ENCODE assay signal across 13 cellular contexts in the genomic region with DNA sequence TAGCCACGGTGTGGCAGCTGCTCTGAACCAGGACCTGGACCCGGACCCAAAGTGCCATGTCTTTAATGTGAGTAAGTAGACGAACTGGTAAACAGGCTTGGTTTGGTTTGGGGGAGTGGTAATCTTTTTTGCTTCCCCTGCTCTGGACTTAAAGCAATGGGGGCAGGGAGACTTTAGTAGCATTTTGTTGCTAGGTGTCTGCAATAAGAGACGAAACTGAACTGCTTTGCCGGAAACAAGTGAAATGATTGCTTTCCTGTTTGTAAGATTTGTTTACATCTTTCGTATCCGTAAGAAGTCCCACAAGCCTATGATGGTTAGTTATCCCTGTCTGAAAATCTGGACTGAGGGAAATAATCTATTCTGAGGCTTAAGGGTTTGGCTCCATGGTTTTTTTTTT. TPM values are rescaled to one million over a fixed set of nuclear protein-coding genes. Genes with fewer than 3 reads are reported as not detected.
DNase-seq lines count a peak whose midpoint lies in the region; ATAC-seq, FAIRE-seq and TF ChIP-seq lines count a peak whose summit lies in the region.
"Had no signal": no experiment of that assay in that cellular context is flagged by ENCODE, and none has a peak within 500 bp of the region (broad histone marks: within the 10 kb centered on the region; RNA-seq: fewer than 3 reads in every experiment).

No MANE protein-coding gene starts in this region.

- H3K9me3 Mint-ChIP-seq in activated naive CD8-positive, alpha-beta T cell (ENCODE audit: low read depth) = no peaks in the 10 kb centered on the region

- no peaks in the 10 kb centered on the region for H3K27me3 Mint-ChIP-seq in activated naive CD8-positive, alpha-beta T cell

- no peak for TF ChIP-seq CTCF in HepG2 (CRISPR knock-in tag; IDR thresholded peaks at IDR 0.05)
- no peak for TF ChIP-seq CTCF in right lobe of liver (IDR thresholded peaks at IDR 0.05)
- TF ChIP-seq CTCF in left lung (IDR thresholded peaks at IDR 0.05) = no peak
- no peak for TF ChIP-seq CTCF in uterus (IDR thresholded peaks at IDR 0.05)
- no peak for TF ChIP-seq CTCF in prostate gland (IDR thresholded peaks at IDR 0.05)

- intact Hi-C loops in HepG2 (cut with micrococcal nuclease; ENCODE audit: unreplicated experiment) = no loop called here
- intact Hi-C loops in right lobe of liver (cut with DNase I) = no loop called here
- intact Hi-C loops in left lung (cut with DNase I) = loop anchor here in 1 of 2 donors (5.0 kb wide), 1 partner anchor 61 kb away; no protein-coding TSS in a partner anchor
- intact Hi-C loops in uterus (cut with DNase I; ENCODE audit: low total_unique reads) = no loop called here
- intact Hi-C loops in prostate gland (cut with DNase I) = no loop called here

- peaks cover 75% of the 10 kb centered on the region for H3K4me1 Mint-ChIP-seq in activated naive CD8-positive, alpha-beta T cell (ENCODE audit: low read depth)

- peak overlapping the region; percentile 17; the same call in 1 of the 2 replicates for H3K9ac ChIP-seq in HepG2 (ENCODE audit: insufficient read depth, low read depth, low read length)

- FAIRE-seq in HepG2 (lab: Jason Lieb, UNC) = no peak

- peak overlapping the region; percentile 82 for H3K4me2 ChIP-seq in HepG2 (ENCODE audit: low read depth, low read length)

- POLR2A ChIA-PET in HepG2 (lab: Yijun Ruan, JAX) = interaction anchor here (2.9 to 6.5 kb wide), 2 partner anchors 7 to 10 kb away, joined by 10 to 129 read pairs; a partner anchor contains a TSS

- no peak for ATAC-seq in HepG2
- no peak for ATAC-seq in right lobe of liver
- ATAC-seq in left lung = no peak
- ATAC-seq in GM21825 (IDR thresholded peaks at IDR 0.05; ENCODE audit: unreplicated experiment) = no peak

- no peak overlapping the region for H2AFZ ChIP-seq in HepG2 (ENCODE audit: low read length)

- H3K4me3 Mint-ChIP-seq in activated naive CD8-positive, alpha-beta T cell = peak overlapping the region; percentile 100

- H3K9me3 ChIP-seq in HepG2 (ENCODE audit: low read length) = no peaks in the 10 kb centered on the region
- H3K9me3 ChIP-seq in right lobe of liver = no peaks in the 10 kb centered on the region
- H3K9me3 ChIP-seq in left lung = no peaks in the 10 kb centered on the region
- no peaks in the 10 kb centered on the region for H3K9me3 ChIP-seq in uterus
- no peaks in the 10 kb centered on the region for H3K9me3 ChIP-seq in prostate gland
- H3K9me3 ChIP-seq: thoracic aorta had no signal

- H3K36me3 Mint-ChIP-seq in activated naive CD8-positive, alpha-beta T cell = peaks cover 30% of the 10 kb centered on the region

- H3K27me3 ChIP-seq in HepG2 (ENCODE audit: control insufficient read depth in 1 of 2, insufficient read depth in 2 of 2, low read length in 2 of 2) (no peaks in the 10 kb centered on the region; a peak in 1 of 5 replicates), right lobe of liver (no peaks in the 10 kb centered on the region), left lung (no peaks in the 10 kb centered on the region), uterus (no peaks in the 10 kb centered on the region), prostate gland (replicated peaks; ENCODE audit: insufficient read depth) (no peaks in the 10 kb centered on the region)

- H4K20me1 ChIP-seq in HepG2 (ENCODE audit: insufficient read depth, low read length) = peaks cover 60% of the 10 kb centered on the region

- in situ Hi-C loops in HepG2 (cut with HindIII; ENCODE audit: extremely low pct_ligation_motif_present, low pct_unique_long_range_greater_than_20kb) = loop anchor here (10.0 kb wide), 1 partner anchor 63 kb away; no protein-coding TSS in a partner anchor

- CTCF ChIA-PET in HepG2 (lab: Yijun Ruan, JAX; ENCODE audit: low intra/inter-chr PET ratio, low total read pairs) = no interaction called here

- DNase-seq in HepG2 (ENCODE audit: low spot score) (no peak), right lobe of liver (no peak), left lung (no peak), uterus (no peak), prostate gland (ENCODE audit: low spot score) (no peak), NCI-H226 (no peak)
- DNase-seq: amygdala, hippocampal formation, NCI-H187 treated with DMSO at 0.1 percent for 48 hours had no signal

- H3K4me1 ChIP-seq in HepG2 (ENCODE audit: insufficient read depth, low read length) = peaks cover 54% of the 10 kb centered on the region
- H3K4me1 ChIP-seq in right lobe of liver = peaks cover 0 to 36% (median 2%) of the 10 kb centered on the region in 4 donors
- peaks cover 50 to 71% of the 10 kb centered on the region in 2 donors for H3K4me1 ChIP-seq in left lung
- H3K4me1 ChIP-seq in uterus = peaks cover 5 to 13% of the 10 kb centered on the region in 2 donors
- no peaks in the 10 kb centered on the region for H3K4me1 ChIP-seq in prostate gland (replicated peaks)

- 82% methylated on average over 7 of the region's 7 CpGs for WGBS in HepG2 (ENCODE audit: low lambda C conversion rate)
- WGBS in right lobe of liver (ENCODE audit: insufficient coverage, low coverage, low lambda C conversion rate, missing lambda C conversion rate) = 42% methylated on average over 7 of the region's 7 CpGs
- WGBS in prostate gland = 64% methylated on average over 7 of the region's 7 CpGs

- TF ChIP-seq RAD21 in HepG2 (CRISPR knock-in tag; IDR thresholded peaks at IDR 0.05) = no peak

- H3K27ac ChIP-seq in HepG2 (ENCODE audit: extremely low read length, insufficient read depth, low read length) = no peak overlapping the region
- peak overlapping the region in 1 of 3 donors; percentile 27 for H3K27ac ChIP-seq in right lobe of liver
- H3K27ac ChIP-seq in left lung = peak overlapping the region; percentile 70 to 75
- peak overlapping the region; percentile 57 to 71 for H3K27ac ChIP-seq in uterus
- H3K27ac ChIP-seq in prostate gland = peak overlapping the region in 1 of 2 donors; percentile 19
- H3K27ac ChIP-seq: thoracic aorta had no signal

- no peak overlapping the region for H3K27ac Mint-ChIP-seq in activated naive CD8-positive, alpha-beta T cell

- peaks cover 55% of the 10 kb centered on the region for H3K79me2 ChIP-seq in HepG2 (ENCODE audit: insufficient read depth, low read length)

- BruUV-seq in HepG2 (replicated peaks; lab: Mats Ljungman, UMichigan) = no TSS peak

- peak overlapping the region in 1 of 3 experiments; percentile 10; a peak in 1 of 6 replicates for H3K4me3 ChIP-seq in HepG2 (replicated peaks in 1 of 3; ENCODE audit: insufficient read depth in 1 of 3, low read depth in 2 of 3, low read length in 3 of 3)
- H3K4me3 ChIP-seq in right lobe of liver = no peak overlapping the region
- peak overlapping the region in 1 of 2 donors; percentile 88 for H3K4me3 ChIP-seq in left lung
- H3K4me3 ChIP-seq in uterus = no peak overlapping the region
- no peak overlapping the region for H3K4me3 ChIP-seq in prostate gland
- H3K4me3 ChIP-seq: thoracic aorta had no signal

- no peak for TF ChIP-seq POLR2A in HepG2 (IDR thresholded peaks at IDR 0.05; ENCODE audit: insufficient read depth in 1 of 2, low read depth in 2 of 2, low read length in 2 of 2)
- no peak for TF ChIP-seq POLR2A in right lobe of liver (IDR thresholded peaks at IDR 0.05)
- TF ChIP-seq POLR2A in uterus (IDR thresholded peaks at IDR 0.05) = no peak
- TF ChIP-seq POLR2A in prostate gland (IDR thresholded peaks at IDR 0.05) = no peak

- H3K36me3 ChIP-seq in HepG2 (replicated peaks in 1 of 2; ENCODE audit: control insufficient read depth in 1 of 2, insufficient read depth in 2 of 2, low read length in 2 of 2) (peaks cover 10 to 50% of the 10 kb centered on the region in 2 experiments), right lobe of liver (peaks cover 0 to 47% (median 16%) of the 10 kb centered on the region in 4 donors), left lung (peaks cover 0 to 42% of the 10 kb centered on the region in 2 donors), uterus (no peaks in the 10 kb centered on the region), prostate gland (no peaks in the 10 kb centered on the region)

- no peak for TF ChIP-seq EP300 in HepG2 (IDR thresholded peaks at IDR 0.05; ENCODE audit: low read depth in 2 of 2, low read length in 2 of 2)
- TF ChIP-seq EP300 in HepG2 (CRISPR knock-in tag; IDR thresholded peaks at IDR 0.05; ENCODE audit: borderline replicate concordance) = no peak

RNA-seq across cellular contexts. Expression of gene PRCD, which starts 21.5 kb away (rescaled TPM):
- 0.52 TPM in 1 of 2 replicates, not detected in the other for total RNA-seq in HepG2 (2016; rRNA removed; fragmentation: Illumina TruSeq; extraction: Trizol)
- total RNA-seq in HepG2 (2016; cell fraction: cytosol; rRNA removed; fragmentation: Illumina TruSeq; extraction: Trizol; ENCODE audit: low read depth) = not detected in 2 replicates
- 0.36 and 0.48 TPM in 2 replicates for total RNA-seq in HepG2 (2016; cell fraction: insoluble cytoplasmic fraction; rRNA removed; fragmentation: Illumina TruSeq; extraction: Trizol)
- total RNA-seq in HepG2 (2016; cell fraction: membrane; rRNA removed; fragmentation: Illumina TruSeq; extraction: Trizol) = not detected in 2 replicates
- total RNA-seq in HepG2 (2016; cell fraction: nucleus; rRNA removed; fragmentation: Illumina TruSeq; extraction: Trizol) = not detected in 2 replicates
- 0.35 and 0.51 TPM in 2 replicates for polyA plus RNA-seq in HepG2 (2011; rRNA removed)
- polyA plus RNA-seq in HepG2 (2011; cell fraction: cytosol; rRNA removed) = not detected in 2 replicates
- polyA plus RNA-seq in HepG2 (2011; cell fraction: nucleus; rRNA removed) = 0.06 TPM in 1 of 2 replicates, not detected in the other
- polyA plus RNA-seq in HepG2 (2012) = 0.61 and 0.71 TPM in 2 replicates
- polyA plus RNA-seq in HepG2 (2016; cell fraction: cytosol; fragmentation: Illumina TruSeq; extraction: Trizol; ENCODE audit: low read depth) = 0.25 TPM in 1 of 2 replicates, not detected in the other
- not detected in 2 replicates for polyA plus RNA-seq in HepG2 (2016; cell fraction: insoluble cytoplasmic fraction; fragmentation: Illumina TruSeq; extraction: Trizol; ENCODE audit: low read depth)
- not detected in 2 replicates for polyA plus RNA-seq in HepG2 (2016; cell fraction: membrane; fragmentation: Illumina TruSeq; extraction: Trizol; ENCODE audit: low read depth)
- not detected in 2 replicates for polyA plus RNA-seq in HepG2 (2016; cell fraction: nucleus; fragmentation: Illumina TruSeq; extraction: Trizol; ENCODE audit: insufficient read depth, low read depth)
- 0.70 TPM in 1 of 2 replicates, not detected in the other for polyA minus RNA-seq in HepG2 (2011; rRNA and poly(A)+ RNA removed; ENCODE audit: low replicate concordance)
- polyA minus RNA-seq in HepG2 (2011; cell fraction: cytosol; rRNA and poly(A)+ RNA removed) = not detected in 2 replicates
- not detected in 2 replicates for polyA minus RNA-seq in HepG2 (2011; cell fraction: nucleus; rRNA and poly(A)+ RNA removed)
- 1 to 10 TPM in 1 of 6 experiments, under 1 TPM in 2, not detected in 3; 0.12 to 1.3 (median 0.22) TPM for total RNA-seq in right lobe of liver
- total RNA-seq in left lung = 1 to 10 TPM; 1.3 to 2.9 TPM
- 10 to 100 TPM in 1 of 4 donors, under 1 TPM in 2, not detected in 1; 0.26 to 13.4 (median 0.69) TPM for total RNA-seq in uterus
- under 1 TPM; 0.36 to 0.85 TPM for total RNA-seq in prostate gland
- total RNA-seq: T-helper 1 cell treated with Interleukin-12 subunit alpha and Interleukin-12 subunit beta and Interleukin-4 antibody, amounts not matched to agents 30 ng/mL and 1 ng/mL, for 36 hours had no signal

RNA-seq across cellular contexts. Expression of gene CYGB, which starts 23.8 kb away (rescaled TPM):
- total RNA-seq in HepG2 (2016; rRNA removed; fragmentation: Illumina TruSeq; extraction: Trizol) (27.1 and 28.9 TPM in 2 replicates), right lobe of liver (1 to 10 TPM; 1.8 to 4.1 (median 3.1) TPM), left lung (10 to 100 TPM; 10.2 to 13.7 TPM), uterus (10 to 100 TPM in 2 of 4 donors, 1 to 10 TPM in 2; 7.8 to 33.2 (median 19.8) TPM), prostate gland (10 to 100 TPM in 1 of 2 donors, 1 to 10 TPM in 1; 7.0 to 13.8 TPM)
- 5.2 and 8.2 TPM in 2 replicates for total RNA-seq in HepG2 (2016; cell fraction: cytosol; rRNA removed; fragmentation: Illumina TruSeq; extraction: Trizol; ENCODE audit: low read depth)
- total RNA-seq in HepG2 (2016; cell fraction: insoluble cytoplasmic fraction; rRNA removed; fragmentation: Illumina TruSeq; extraction: Trizol) = 25.6 and 28.4 TPM in 2 replicates
- 16.6 and 21.7 TPM in 2 replicates for total RNA-seq in HepG2 (2016; cell fraction: membrane; rRNA removed; fragmentation: Illumina TruSeq; extraction: Trizol)
- 14.7 and 17.2 TPM in 2 replicates for total RNA-seq in HepG2 (2016; cell fraction: nucleus; rRNA removed; fragmentation: Illumina TruSeq; extraction: Trizol)
- 18.9 and 23.3 TPM in 2 replicates for polyA plus RNA-seq in HepG2 (2011; rRNA removed)
- polyA plus RNA-seq in HepG2 (2011; cell fraction: cytosol; rRNA removed) = 19.3 and 25.5 TPM in 2 replicates
- polyA plus RNA-seq in HepG2 (2011; cell fraction: nucleus; rRNA removed) = 17.6 and 23.0 TPM in 2 replicates
- 20.2 and 20.5 TPM in 2 replicates for polyA plus RNA-seq in HepG2 (2012)
- 6.2 and 7.9 TPM in 2 replicates for polyA plus RNA-seq in HepG2 (2016; cell fraction: cytosol; fragmentation: Illumina TruSeq; extraction: Trizol; ENCODE audit: low read depth)
- 28.7 and 30.6 TPM in 2 replicates for polyA plus RNA-seq in HepG2 (2016; cell fraction: insoluble cytoplasmic fraction; fragmentation: Illumina TruSeq; extraction: Trizol; ENCODE audit: low read depth)
- polyA plus RNA-seq in HepG2 (2016; cell fraction: membrane; fragmentation: Illumina TruSeq; extraction: Trizol; ENCODE audit: low read depth) = 21.0 and 21.3 TPM in 2 replicates
- polyA plus RNA-seq in HepG2 (2016; cell fraction: nucleus; fragmentation: Illumina TruSeq; extraction: Trizol; ENCODE audit: insufficient read depth, low read depth) = 24.9 and 26.1 TPM in 2 replicates
- polyA minus RNA-seq in HepG2 (2011; rRNA and poly(A)+ RNA removed; ENCODE audit: low replicate concordance) = 0.26 and 16.8 TPM in 2 replicates
- polyA minus RNA-seq in HepG2 (2011; cell fraction: cytosol; rRNA and poly(A)+ RNA removed) = 9.7 and 11.8 TPM in 2 replicates
- 12.9 and 17.7 TPM in 2 replicates for polyA minus RNA-seq in HepG2 (2011; cell fraction: nucleus; rRNA and poly(A)+ RNA removed)

RNA-seq across cellular contexts. Expression of gene ST6GALNAC2, which starts 24.3 kb away (rescaled TPM):
- total RNA-seq in HepG2 (2016; rRNA removed; fragmentation: Illumina TruSeq; extraction: Trizol) (0.49 and 0.84 TPM in 2 replicates), right lobe of liver (1 to 10 TPM in 5 of 6 experiments, under 1 TPM in 1; 0.81 to 5.0 (median 2.3) TPM), left lung (10 to 100 TPM; 17.5 to 30.2 TPM), uterus (1 to 10 TPM in 2 of 4 donors, under 1 TPM in 1, not detected in 1; 0.59 to 9.5 (median 5.3) TPM), prostate gland (10 to 100 TPM; 21.0 to 23.1 TPM)
- 0.35 and 0.51 TPM in 2 replicates for total RNA-seq in HepG2 (2016; cell fraction: cytosol; rRNA removed; fragmentation: Illumina TruSeq; extraction: Trizol; ENCODE audit: low read depth)
- total RNA-seq in HepG2 (2016; cell fraction: insoluble cytoplasmic fraction; rRNA removed; fragmentation: Illumina TruSeq; extraction: Trizol) = 0.13 and 0.39 TPM in 2 replicates
- 0.77 and 0.79 TPM in 2 replicates for total RNA-seq in HepG2 (2016; cell fraction: membrane; rRNA removed; fragmentation: Illumina TruSeq; extraction: Trizol)
- total RNA-seq in HepG2 (2016; cell fraction: nucleus; rRNA removed; fragmentation: Illumina TruSeq; extraction: Trizol) = 0.68 and 0.97 TPM in 2 replicates
- 0.12 and 0.30 TPM in 2 replicates for polyA plus RNA-seq in HepG2 (2011; rRNA removed)
- polyA plus RNA-seq in HepG2 (2011; cell fraction: cytosol; rRNA removed) = 0.24 and 0.50 TPM in 2 replicates
- 0.43 TPM in 2 replicates for polyA plus RNA-seq in HepG2 (2011; cell fraction: nucleus; rRNA removed)
- polyA plus RNA-seq in HepG2 (2012) = 0.16 TPM in 1 of 2 replicates, not detected in the other
- 0.34 and 0.45 TPM in 2 replicates for polyA plus RNA-seq in HepG2 (2016; cell fraction: cytosol; fragmentation: Illumina TruSeq; extraction: Trizol; ENCODE audit: low read depth)
- 0.56 and 0.64 TPM in 2 replicates for polyA plus RNA-seq in HepG2 (2016; cell fraction: insoluble cytoplasmic fraction; fragmentation: Illumina TruSeq; extraction: Trizol; ENCODE audit: low read depth)
- polyA plus RNA-seq in HepG2 (2016; cell fraction: membrane; fragmentation: Illumina TruSeq; extraction: Trizol; ENCODE audit: low read depth) = 0.62 and 0.69 TPM in 2 replicates
- 1.0 and 1.6 TPM in 2 replicates for polyA plus RNA-seq in HepG2 (2016; cell fraction: nucleus; fragmentation: Illumina TruSeq; extraction: Trizol; ENCODE audit: insufficient read depth, low read depth)
- 0.34 and 1.1 TPM in 2 replicates for polyA minus RNA-seq in HepG2 (2011; rRNA and poly(A)+ RNA removed; ENCODE audit: low replicate concordance)
- not detected in 2 replicates for polyA minus RNA-seq in HepG2 (2011; cell fraction: cytosol; rRNA and poly(A)+ RNA removed)
- polyA minus RNA-seq in HepG2 (2011; cell fraction: nucleus; rRNA and poly(A)+ RNA removed) = not detected in 2 replicates
- total RNA-seq: T-helper 1 cell treated with Interleukin-12 subunit alpha and Interleukin-12 subunit beta and Interleukin-4 antibody, amounts not matched to agents 30 ng/mL and 1 ng/mL, for 36 hours had no signal
